ENCODE assay signal across 22 cellular contexts in the genomic region with DNA sequence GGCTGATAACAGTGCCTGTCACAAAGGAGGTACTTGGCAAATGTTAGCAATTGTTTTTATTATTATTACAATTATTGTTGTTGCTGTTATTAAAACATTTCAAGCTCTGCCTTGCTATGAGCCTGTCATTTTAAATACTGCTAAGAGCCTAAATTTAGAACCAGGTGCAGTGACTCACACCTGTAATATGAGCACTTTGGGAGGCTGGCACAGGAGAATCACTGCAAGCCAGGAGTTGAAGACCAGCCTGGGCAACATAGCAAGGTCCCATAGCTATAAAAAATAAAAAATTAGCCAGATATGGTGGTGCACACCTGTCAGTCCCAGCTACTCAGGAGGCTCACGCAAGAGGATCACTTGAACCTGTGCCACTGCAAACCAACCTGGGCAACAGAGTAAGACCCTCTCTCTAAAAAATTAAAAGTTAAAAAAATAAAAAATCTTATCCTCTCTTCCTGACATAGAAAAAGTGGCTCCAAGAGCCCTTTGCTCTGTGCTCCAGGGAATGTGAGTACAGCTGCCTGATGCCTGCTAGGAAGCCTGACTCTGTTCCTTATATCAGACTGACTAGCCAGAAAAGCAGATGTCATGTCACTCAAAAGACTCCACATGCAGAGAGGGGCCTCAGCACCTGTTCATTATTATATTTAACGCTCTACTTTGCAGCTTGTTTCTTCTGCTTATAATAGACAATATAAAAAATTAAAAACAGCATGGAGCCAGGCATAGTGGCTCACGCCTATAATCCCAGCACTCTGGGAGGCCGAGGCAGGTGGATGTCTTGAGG.
"Had no signal": no experiment of that assay in that cellular context is flagged by ENCODE, and none has a peak within 500 bp of the region (broad histone marks: within the 10 kb centered on the region; RNA-seq: fewer than 3 reads in every experiment).

No MANE protein-coding gene starts in this region.

- H3K4me3 ChIP-seq: coronary artery, esophagus muscularis mucosa, gastroesophageal sphincter, lung, right atrium auricular region, sigmoid colon, testis, tibial nerve, upper lobe of right lung, vagina had no signal

- H3K36me3 ChIP-seq: right atrium auricular region, tibial nerve, upper lobe of right lung, vagina had no signal

- H3K27me3 Mint-ChIP-seq: naive thymus-derived CD4-positive, alpha-beta T cell; stimulated activated memory B cell treated with anti-CD40 and anti-IgM and Interleukin-4, amounts not matched to agents 10 μg/mL and 1 μg/mL and 100 μg/mL, for 72 hours; stimulated activated naive CD8-positive, alpha-beta T cell treated with anti-CD3 and anti-CD28 coated beads, Interleukin-15, Interleukin-2, amounts not matched to agents 100 ng/mL and 50 ng/mL, for 24 hours had no signal

- H3K27ac Mint-ChIP-seq: naive thymus-derived CD4-positive, alpha-beta T cell; stimulated activated memory B cell treated with anti-CD40 and anti-IgM and Interleukin-4, amounts not matched to agents 10 μg/mL and 1 μg/mL and 100 μg/mL, for 72 hours; stimulated activated naive CD8-positive, alpha-beta T cell treated with anti-CD3 and anti-CD28 coated beads, Interleukin-15, Interleukin-2, amounts not matched to agents 100 ng/mL and 50 ng/mL, for 24 hours had no signal

- H3K27me3 ChIP-seq: esophagus muscularis mucosa, gastroesophageal sphincter, sigmoid colon, testis, tibial nerve, upper lobe of right lung, vagina had no signal

- H3K4me3 Mint-ChIP-seq: naive thymus-derived CD4-positive, alpha-beta T cell; neural crest cell; stimulated activated memory B cell treated with anti-CD40 and anti-IgM and Interleukin-4, amounts not matched to agents 10 μg/mL and 1 μg/mL and 100 μg/mL, for 72 hours; stimulated activated naive CD8-positive, alpha-beta T cell treated with anti-CD3 and anti-CD28 coated beads, Interleukin-15, Interleukin-2, amounts not matched to agents 100 ng/mL and 50 ng/mL, for 24 hours had no signal

- H3K36me3 Mint-ChIP-seq: naive thymus-derived CD4-positive, alpha-beta T cell; stimulated activated memory B cell treated with anti-CD40 and anti-IgM and Interleukin-4, amounts not matched to agents 10 μg/mL and 1 μg/mL and 100 μg/mL, for 72 hours had no signal

- ATAC-seq: gastroesophageal sphincter; left colon; left ventricle myocardium superior; naive thymus-derived CD4-positive, alpha-beta T cell; stimulated activated memory B cell treated with anti-CD40 and anti-IgM and Interleukin-4, amounts not matched to agents 10 μg/mL and 1 μg/mL and 100 μg/mL, for 72 hours; upper lobe of right lung had no signal

- DNase-seq: effector CD4-positive, alpha-beta T cell; kidney; left colon; left ventricle myocardium superior; mesendoderm; naive thymus-derived CD4-positive, alpha-beta T cell; posterior cingulate gyrus; sigmoid colon; stimulated activated CD4-positive, alpha-beta T cell treated with anti-CD3 and anti-CD28 coated beads, Interleukin-4, amount 100 ng/mL, for 24 hours; testis; upper lobe of right lung had no signal

- H3K9me3 Mint-ChIP-seq: stimulated activated memory B cell treated with anti-CD40 and anti-IgM and Interleukin-4, amounts not matched to agents 10 μg/mL and 1 μg/mL and 100 μg/mL, for 72 hours; stimulated activated naive CD8-positive, alpha-beta T cell treated with anti-CD3 and anti-CD28 coated beads, Interleukin-15, Interleukin-2, amounts not matched to agents 100 ng/mL and 50 ng/mL, for 24 hours had no signal

- H3K27ac ChIP-seq: coronary artery, epithelial cell of prostate, esophagus muscularis mucosa, gastroesophageal sphincter, right atrium auricular region, sigmoid colon, testis, tibial nerve, upper lobe of right lung, vagina had no signal

- H3K9me3 ChIP-seq: esophagus muscularis mucosa, gastroesophageal sphincter, right atrium auricular region, sigmoid colon, testis, tibial nerve, upper lobe of right lung, vagina had no signal

- H3K4me1 ChIP-seq: esophagus muscularis mucosa, gastroesophageal sphincter, right atrium auricular region, sigmoid colon, testis, upper lobe of right lung, vagina had no signal
